27 cellular contexts compared by ENCODE assay signal in genomic region chr12:97538705-97539104, GRCh38.
"Had no signal": no experiment of that assay in that cellular context is flagged by ENCODE, and none has a peak within 500 bp of the region (broad histone marks: within the 10 kb centered on the region; RNA-seq: fewer than 3 reads in every experiment).

No MANE protein-coding gene starts in this region.

- H3K4me1 ChIP-seq: left ventricle myocardium inferior, right atrium auricular region, right lobe of liver, transverse colon, upper lobe of left lung, vagina had no signal

- H3K36me3 ChIP-seq: left ventricle myocardium inferior, neutrophil, ovary, right atrium auricular region, right lobe of liver, transverse colon, upper lobe of left lung, vagina had no signal

- DNase-seq: islet precursor cell; left ventricle myocardium inferior; mesendoderm; naive B cell; natural killer cell; occipital lobe; ovary; right lobe of liver; stimulated activated CD4-positive, alpha-beta T cell treated with anti-CD3 and anti-CD28 coated beads, Interleukin-1b, Interleukin-23, amount 100 ng/mL, for 48 hours; stimulated activated CD4-positive, alpha-beta T cell treated with anti-CD3 and anti-CD28 coated beads, Interleukin-2, amount 100 ng/mL, for 48 hours; stimulated activated CD4-positive, alpha-beta T cell treated with anti-CD3 and anti-CD28 coated beads, Interleukin-4, amount 100 ng/mL, for 4 hours; stimulated activated CD8-positive, alpha-beta memory T cell treated with anti-CD3 and anti-CD28 coated beads, Interleukin-4, amount 100 ng/mL, for 48 hours; stimulated activated naive CD4-positive, alpha-beta T cell treated with Interleukin-2 at 50 U/mL for 16 hours; stimulated activated naive CD8-positive, alpha-beta T cell treated with anti-CD3 and anti-CD28 coated beads, Interleukin-15, amount 100 ng/mL, for 72 hours; substantia nigra; transverse colon; upper lobe of left lung had no signal

- H3K4me1 Mint-ChIP-seq: naive B cell; natural killer cell; stimulated activated memory B cell treated with anti-CD40 and anti-IgM and Interleukin-4, amounts not matched to agents 10 μg/mL and 1 μg/mL and 100 μg/mL, for 72 hours; stimulated activated naive CD8-positive, alpha-beta T cell treated with anti-CD3 and anti-CD28 coated beads, Interleukin-15, amount 100 ng/mL, for 72 hours had no signal

- H3K4me2 ChIP-seq: hepatocyte, smooth muscle cell had no signal

- H3K36me3 Mint-ChIP-seq: mesothelial cell of epicardium; naive B cell; natural killer cell; stimulated activated memory B cell treated with anti-CD40 and anti-IgM and Interleukin-4, amounts not matched to agents 10 μg/mL and 1 μg/mL and 100 μg/mL, for 72 hours had no signal

- H3K9me3 ChIP-seq: left ventricle myocardium inferior, neutrophil, ovary, right atrium auricular region, right lobe of liver, transverse colon, upper lobe of left lung, vagina had no signal

- H2AFZ ChIP-seq: hepatocyte had no signal

- H3K27me3 Mint-ChIP-seq: naive B cell; progenitor cell of endocrine pancreas; stimulated activated memory B cell treated with anti-CD40 and anti-IgM and Interleukin-4, amounts not matched to agents 10 μg/mL and 1 μg/mL and 100 μg/mL, for 72 hours; stimulated activated naive CD8-positive, alpha-beta T cell treated with anti-CD3 and anti-CD28 coated beads, Interleukin-15, amount 100 ng/mL, for 72 hours had no signal

- H3K79me2 ChIP-seq: hepatocyte had no signal

- H3K4me3 Mint-ChIP-seq: mesothelial cell of epicardium; naive B cell; natural killer cell; neural crest cell; stimulated activated memory B cell treated with anti-CD40 and anti-IgM and Interleukin-4, amounts not matched to agents 10 μg/mL and 1 μg/mL and 100 μg/mL, for 72 hours; stimulated activated naive CD8-positive, alpha-beta T cell treated with anti-CD3 and anti-CD28 coated beads, Interleukin-15, amount 100 ng/mL, for 72 hours had no signal

- H3K27ac Mint-ChIP-seq: mesothelial cell of epicardium; naive B cell; natural killer cell; progenitor cell of endocrine pancreas; stimulated activated memory B cell treated with anti-CD40 and anti-IgM and Interleukin-4, amounts not matched to agents 10 μg/mL and 1 μg/mL and 100 μg/mL, for 72 hours; stimulated activated naive CD8-positive, alpha-beta T cell treated with anti-CD3 and anti-CD28 coated beads, Interleukin-15, amount 100 ng/mL, for 72 hours had no signal

- H3K4me3 ChIP-seq: hepatocyte, left ventricle myocardium inferior, lung, ovary, right atrium auricular region, right lobe of liver, smooth muscle cell, transverse colon, upper lobe of left lung, vagina had no signal

- ATAC-seq: natural killer cell; right lobe of liver; stimulated activated memory B cell treated with anti-CD40 and anti-IgM and Interleukin-4, amounts not matched to agents 10 μg/mL and 1 μg/mL and 100 μg/mL, for 72 hours; stimulated activated naive CD8-positive, alpha-beta T cell treated with anti-CD3 and anti-CD28 coated beads, Interleukin-15, amount 100 ng/mL, for 72 hours had no signal

- H3K27ac ChIP-seq: hepatocyte, left ventricle myocardium inferior, neutrophil, ovary, right atrium auricular region, right lobe of liver, transverse colon, upper lobe of left lung, vagina had no signal

- H3K9me3 Mint-ChIP-seq: mesothelial cell of epicardium; natural killer cell; neural crest cell; stimulated activated memory B cell treated with anti-CD40 and anti-IgM and Interleukin-4, amounts not matched to agents 10 μg/mL and 1 μg/mL and 100 μg/mL, for 72 hours; stimulated activated naive CD8-positive, alpha-beta T cell treated with anti-CD3 and anti-CD28 coated beads, Interleukin-15, amount 100 ng/mL, for 72 hours had no signal

- H3K27me3 ChIP-seq: hepatocyte, neutrophil, ovary, right atrium auricular region, right lobe of liver, transverse colon, upper lobe of left lung, vagina had no signal
